ENCODE assay signal across 1 cellular context in genomic region chr3:50237754-50238548, GRCh38.
TF ChIP-seq lines count a peak whose summit lies in the region.

No MANE protein-coding gene starts in this region.

TF ChIP-seq in K562, 482 proteins besides CTCF, POLR2A, EP300 and RAD21:
- peak; percentile 57 for TF ChIP-seq EGR1 (conservative IDR thresholded peaks at IDR 0.05)
- TF ChIP-seq ZBTB49 (CRISPR knock-in tag; IDR thresholded peaks at IDR 0.05; ENCODE audit: borderline replicate concordance) = no peak
- TF ChIP-seq, protein P1, sequence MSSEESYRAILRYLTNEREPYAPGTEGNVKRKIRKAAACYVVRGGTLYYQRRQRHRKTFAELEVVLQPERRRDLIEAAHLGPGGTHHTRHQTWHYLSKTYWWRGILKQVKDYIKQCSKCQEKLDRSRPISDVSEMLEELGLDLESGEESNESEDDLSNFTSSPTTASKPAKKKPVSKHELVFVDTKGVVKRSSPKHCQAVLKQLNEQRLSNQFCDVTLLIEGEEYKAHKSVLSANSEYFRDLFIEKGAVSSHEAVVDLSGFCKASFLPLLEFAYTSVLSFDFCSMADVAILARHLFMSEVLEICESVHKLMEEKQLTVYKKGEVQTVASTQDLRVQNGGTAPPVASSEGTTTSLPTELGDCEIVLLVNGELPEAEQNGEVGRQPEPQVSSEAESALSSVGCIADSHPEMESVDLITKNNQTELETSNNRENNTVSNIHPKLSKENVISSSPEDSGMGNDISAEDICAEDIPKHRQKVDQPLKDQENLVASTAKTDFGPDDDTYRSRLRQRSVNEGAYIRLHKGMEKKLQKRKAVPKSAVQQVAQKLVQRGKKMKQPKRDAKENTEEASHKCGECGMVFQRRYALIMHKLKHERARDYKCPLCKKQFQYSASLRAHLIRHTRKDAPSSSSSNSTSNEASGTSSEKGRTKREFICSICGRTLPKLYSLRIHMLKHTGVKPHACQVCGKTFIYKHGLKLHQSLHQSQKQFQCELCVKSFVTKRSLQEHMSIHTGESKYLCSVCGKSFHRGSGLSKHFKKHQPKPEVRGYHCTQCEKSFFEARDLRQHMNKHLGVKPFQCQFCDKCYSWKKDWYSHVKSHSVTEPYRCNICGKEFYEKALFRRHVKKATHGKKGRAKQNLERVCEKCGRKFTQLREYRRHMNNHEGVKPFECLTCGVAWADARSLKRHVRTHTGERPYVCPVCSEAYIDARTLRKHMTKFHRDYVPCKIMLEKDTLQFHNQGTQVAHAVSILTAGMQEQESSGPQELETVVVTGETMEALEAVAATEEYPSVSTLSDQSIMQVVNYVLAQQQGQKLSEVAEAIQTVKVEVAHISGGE (CRISPR knock-in tag; IDR thresholded peaks at IDR 0.05) = peak in 1 of 3 experiments; percentile 68; a peak in 1 of 6 replicates
- no peak for TF ChIP-seq BRD9 (IDR thresholded peaks at IDR 0.05; ENCODE audit: low read depth, partially characterized antibody)
- TF ChIP-seq, protein P2, sequence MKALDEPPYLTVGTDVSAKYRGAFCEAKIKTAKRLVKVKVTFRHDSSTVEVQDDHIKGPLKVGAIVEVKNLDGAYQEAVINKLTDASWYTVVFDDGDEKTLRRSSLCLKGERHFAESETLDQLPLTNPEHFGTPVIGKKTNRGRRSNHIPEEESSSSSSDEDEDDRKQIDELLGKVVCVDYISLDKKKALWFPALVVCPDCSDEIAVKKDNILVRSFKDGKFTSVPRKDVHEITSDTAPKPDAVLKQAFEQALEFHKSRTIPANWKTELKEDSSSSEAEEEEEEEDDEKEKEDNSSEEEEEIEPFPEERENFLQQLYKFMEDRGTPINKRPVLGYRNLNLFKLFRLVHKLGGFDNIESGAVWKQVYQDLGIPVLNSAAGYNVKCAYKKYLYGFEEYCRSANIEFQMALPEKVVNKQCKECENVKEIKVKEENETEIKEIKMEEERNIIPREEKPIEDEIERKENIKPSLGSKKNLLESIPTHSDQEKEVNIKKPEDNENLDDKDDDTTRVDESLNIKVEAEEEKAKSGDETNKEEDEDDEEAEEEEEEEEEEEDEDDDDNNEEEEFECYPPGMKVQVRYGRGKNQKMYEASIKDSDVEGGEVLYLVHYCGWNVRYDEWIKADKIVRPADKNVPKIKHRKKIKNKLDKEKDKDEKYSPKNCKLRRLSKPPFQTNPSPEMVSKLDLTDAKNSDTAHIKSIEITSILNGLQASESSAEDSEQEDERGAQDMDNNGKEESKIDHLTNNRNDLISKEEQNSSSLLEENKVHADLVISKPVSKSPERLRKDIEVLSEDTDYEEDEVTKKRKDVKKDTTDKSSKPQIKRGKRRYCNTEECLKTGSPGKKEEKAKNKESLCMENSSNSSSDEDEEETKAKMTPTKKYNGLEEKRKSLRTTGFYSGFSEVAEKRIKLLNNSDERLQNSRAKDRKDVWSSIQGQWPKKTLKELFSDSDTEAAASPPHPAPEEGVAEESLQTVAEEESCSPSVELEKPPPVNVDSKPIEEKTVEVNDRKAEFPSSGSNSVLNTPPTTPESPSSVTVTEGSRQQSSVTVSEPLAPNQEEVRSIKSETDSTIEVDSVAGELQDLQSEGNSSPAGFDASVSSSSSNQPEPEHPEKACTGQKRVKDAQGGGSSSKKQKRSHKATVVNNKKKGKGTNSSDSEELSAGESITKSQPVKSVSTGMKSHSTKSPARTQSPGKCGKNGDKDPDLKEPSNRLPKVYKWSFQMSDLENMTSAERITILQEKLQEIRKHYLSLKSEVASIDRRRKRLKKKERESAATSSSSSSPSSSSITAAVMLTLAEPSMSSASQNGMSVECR (CRISPR knock-in tag; IDR thresholded peaks at IDR 0.05) = peak; percentile 49
- TF ChIP-seq HMG20B (CRISPR knock-in tag; IDR thresholded peaks at IDR 0.05) = no peak
- TF ChIP-seq ZNF41 (CRISPR knock-in tag; conservative IDR thresholded peaks at IDR 0.05) = no peak
- peak; percentile 41; the same call in 1 of the 2 replicates for TF ChIP-seq GABPA (tag; conservative IDR thresholded peaks at IDR 0.05; ENCODE audit: low read depth)
- no peak for TF ChIP-seq CHAMP1 (IDR thresholded peaks at IDR 0.05)
- TF ChIP-seq PHF8 (IDR thresholded peaks at IDR 0.05; ENCODE audit: borderline replicate concordance, low read length) = peak; percentile 9; the same call in 1 of the 2 replicates
- TF ChIP-seq HMGN3 (IDR thresholded peaks at IDR 0.05; ENCODE audit: borderline replicate concordance, extremely low read depth, insufficient read length, low read depth, low read length) = no peak
- TF ChIP-seq ZNF134 (CRISPR knock-in tag; conservative IDR thresholded peaks at IDR 0.05) = no peak
- no peak for TF ChIP-seq BDP1 (IDR thresholded peaks at IDR 0.05; ENCODE audit: insufficient read depth, insufficient read length)
- peak; percentile 34; the same call in 1 of the 2 replicates for TF ChIP-seq SP1 (CRISPR knock-in tag; IDR thresholded peaks at IDR 0.05)
- TF ChIP-seq ZFP36 (IDR thresholded peaks at IDR 0.05; ENCODE audit: low read depth, low read length, partially characterized antibody) = peak; percentile 21
- TF ChIP-seq NFXL1 (CRISPR knock-in tag; IDR thresholded peaks at IDR 0.05) = no peak
- peak; percentile 57 for TF ChIP-seq POLR2G (IDR thresholded peaks at IDR 0.05; ENCODE audit: low read depth, low read length)
- no peak for TF ChIP-seq SMAD3 (CRISPR knock-in tag; conservative IDR thresholded peaks at IDR 0.05)
- TF ChIP-seq SAP30 (IDR thresholded peaks at IDR 0.05; ENCODE audit: borderline replicate concordance, insufficient read depth, low read depth, low read length, poor library complexity, severe bottlenecking) = peak; percentile 58
- TF ChIP-seq ZNF512 (tag; IDR thresholded peaks at IDR 0.05) = no peak
- TF ChIP-seq RBFOX2 (IDR thresholded peaks at IDR 0.05; ENCODE audit: low read depth, low read length) = peak; percentile 43
- no peak for TF ChIP-seq KLF16 (IDR thresholded peaks at IDR 0.05)
- TF ChIP-seq TGIF2 (CRISPR knock-in tag; IDR thresholded peaks at IDR 0.05) = no peak
- peak; percentile 67; the same call in 1 of the 2 replicates for TF ChIP-seq GABPB1 (CRISPR knock-in tag; IDR thresholded peaks at IDR 0.05)
- peak; percentile 7 to 77 (median 68) for TF ChIP-seq YY1 (IDR thresholded peaks at IDR 0.05; ENCODE audit: borderline replicate concordance in 1 of 3, control insufficient read depth in 1 of 3, extremely low read depth in 1 of 3, insufficient read depth in 3 of 3, insufficient read length in 1 of 3, insufficient replicate concordance in 2 of 3, low read depth in 1 of 3, low read length in 2 of 3)
- no peak for TF ChIP-seq XRCC5 (IDR thresholded peaks at IDR 0.05; ENCODE audit: low read depth, low read length)
- TF ChIP-seq OTX1 (CRISPR knock-in tag; IDR thresholded peaks at IDR 0.05) = no peak
